Comparison of ENCODE assay signal across 1 cellular context in genomic region chr16:3672571-3673041, GRCh38.
A peak's percentile ranks its signal among the peaks of the same experiment; 100 is the strongest.
TF ChIP-seq lines count a peak whose summit lies in the region.

No MANE protein-coding gene starts in this region.

TF ChIP-seq in K562, 482 proteins besides CTCF, POLR2A, EP300 and RAD21:
- TF ChIP-seq SAFB2 (IDR thresholded peaks at IDR 0.05; ENCODE audit: borderline replicate concordance, low read depth, low read length, severe bottlenecking) (no peak), SPI1 (IDR thresholded peaks at IDR 0.05; ENCODE audit: borderline replicate concordance, low read depth, low read length) (no peak), POLR2G (IDR thresholded peaks at IDR 0.05; ENCODE audit: low read depth, low read length) (peak; percentile 57; the same call in 1 of the 2 replicates), CEBPZ (IDR thresholded peaks at IDR 0.05; ENCODE audit: borderline replicate concordance, low read depth, low read length) (no peak), BHLHE40 (IDR thresholded peaks at IDR 0.05; ENCODE audit: low read length) (no peak), RBM22 (IDR thresholded peaks at IDR 0.05; ENCODE audit: low read depth, low read length, poor library complexity, severe bottlenecking) (peak; percentile 81), ZNF518B (CRISPR knock-in tag; IDR thresholded peaks at IDR 0.05) (no peak), FOXM1 (IDR thresholded peaks at IDR 0.05; ENCODE audit: low read depth) (no peak), FOXM1 (CRISPR knock-in tag; IDR thresholded peaks at IDR 0.05; ENCODE audit: low read depth) (no peak), RCOR1 (IDR thresholded peaks at IDR 0.05; ENCODE audit: borderline replicate concordance in 1 of 2, low read depth in 2 of 2, low read length in 2 of 2) (no peak), KHSRP (IDR thresholded peaks at IDR 0.05) (no peak), GABPB2 (CRISPR knock-in tag; conservative IDR thresholded peaks at IDR 0.05) (no peak), DLX4 (CRISPR knock-in tag; IDR thresholded peaks at IDR 0.05) (no peak), CREB5 (CRISPR knock-in tag; IDR thresholded peaks at IDR 0.05) (no peak), STAT5B (CRISPR knock-in tag; IDR thresholded peaks at IDR 0.05) (no peak), CHD7 (IDR thresholded peaks at IDR 0.05; ENCODE audit: low read depth, low read length) (no peak)
